ENCODE assay signal across 7 cellular contexts in the genomic region with DNA sequence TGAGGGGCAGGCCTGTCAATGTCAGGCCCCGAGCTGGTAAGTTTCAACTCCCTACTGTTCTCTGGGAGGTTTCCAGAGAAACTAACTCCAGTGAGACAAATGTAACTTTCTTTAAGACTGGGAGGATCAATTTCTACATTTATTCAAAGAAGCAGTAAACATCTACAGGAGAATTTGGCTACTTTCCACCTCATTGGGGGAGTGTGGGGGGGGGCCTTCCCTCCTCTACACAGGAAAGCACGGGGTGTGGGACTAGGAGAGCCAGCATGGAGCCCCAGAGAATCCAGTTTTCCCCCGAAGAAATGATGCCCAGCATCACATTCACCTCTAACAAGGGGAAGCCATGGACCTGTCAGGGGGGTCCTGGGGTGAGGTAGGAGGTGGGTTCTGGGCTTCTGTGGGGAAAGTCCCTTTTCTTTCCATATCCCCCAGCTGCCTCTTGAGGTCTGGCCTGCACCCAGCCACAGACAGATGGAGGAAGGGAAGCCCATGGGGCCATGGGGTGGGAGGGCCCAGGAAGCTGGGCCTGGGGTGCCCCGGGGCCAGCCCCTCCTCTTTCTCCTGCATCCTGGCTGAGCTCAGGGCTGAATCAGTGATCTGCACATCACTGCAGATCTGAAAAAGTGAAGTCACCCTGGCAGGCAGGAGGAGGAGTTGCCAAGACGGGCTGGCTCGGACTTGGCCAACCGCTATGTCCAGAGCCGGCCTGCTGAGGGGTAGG. TPM values are rescaled to one million over a fixed set of nuclear protein-coding genes. Genes with fewer than 3 reads are reported as not detected.
DNase-seq lines count a peak whose midpoint lies in the region; ATAC-seq and TF ChIP-seq lines count a peak whose summit lies in the region.
"Not testable (repeated sequence)": the region's sequence is repeated elsewhere in the genome, so short reads cannot be mapped to it uniquely, and the experiment has no call there.

No MANE protein-coding gene starts in this region.

- CTCF ChIA-PET in CD8-positive, alpha-beta T cell (lab: Charles Lee); activated CD8-positive, alpha-beta T cell treated with anti-CD3 and anti-CD28 coated beads for 36 hours (lab: Charles Lee): not testable (repeated sequence)

- ATAC-seq in CD8-positive, alpha-beta T cell: peak; percentile 35
- peak; percentile 38 for ATAC-seq in GM18907 (IDR thresholded peaks at IDR 0.05; ENCODE audit: unreplicated experiment)
- ATAC-seq in activated CD8-positive, alpha-beta T cell treated with anti-CD3 and anti-CD28 coated beads for 36 hours: peak; percentile 66
- peak; percentile 52 for ATAC-seq in activated naive CD8-positive, alpha-beta T cell treated with anti-CD3 and anti-CD28 coated beads, Interleukin-2, amount 50 U/mL, for 24 hours

- POLR2A ChIA-PET in CD8-positive, alpha-beta T cell (lab: Charles Lee); activated CD8-positive, alpha-beta T cell treated with anti-CD3 and anti-CD28 coated beads for 36 hours (lab: Charles Lee): not testable (repeated sequence)

- H3K4me1 Mint-ChIP-seq in CD8-positive, alpha-beta T cell (ENCODE audit: low read depth); activated CD8-positive, alpha-beta T cell treated with anti-CD3 and anti-CD28 coated beads for 36 hours (ENCODE audit: low read depth); activated naive CD8-positive, alpha-beta T cell treated with anti-CD3 and anti-CD28 coated beads, Interleukin-2, amount 50 U/mL, for 24 hours; glutamatergic neuron (ENCODE audit: low read depth, unreplicated experiment); nephron: not testable (repeated sequence)

- H3K9me3 Mint-ChIP-seq in CD8-positive, alpha-beta T cell; activated CD8-positive, alpha-beta T cell treated with anti-CD3 and anti-CD28 coated beads for 36 hours; activated naive CD8-positive, alpha-beta T cell treated with anti-CD3 and anti-CD28 coated beads, Interleukin-2, amount 50 U/mL, for 24 hours; glutamatergic neuron (ENCODE audit: unreplicated experiment); nephron: not testable (repeated sequence)

- H3K4me1 ChIP-seq in CD8-positive, alpha-beta T cell (ENCODE audit: insufficient read depth, low read length): not testable (repeated sequence)

- H3K27ac ChIP-seq in CD8-positive, alpha-beta T cell (ENCODE audit: low read depth, low read length): not testable (repeated sequence)

- H3K9me3 ChIP-seq in CD8-positive, alpha-beta T cell (ENCODE audit: low read length): not testable (repeated sequence)

- intact Hi-C loops in CD8-positive, alpha-beta T cell (cut with DNase I, micrococcal nuclease); activated CD8-positive, alpha-beta T cell treated with anti-CD3 and anti-CD28 coated beads for 36 hours (cut with micrococcal nuclease): not testable (repeated sequence)

- H3K27ac Mint-ChIP-seq in CD8-positive, alpha-beta T cell; activated CD8-positive, alpha-beta T cell treated with anti-CD3 and anti-CD28 coated beads for 36 hours; activated naive CD8-positive, alpha-beta T cell treated with anti-CD3 and anti-CD28 coated beads, Interleukin-2, amount 50 U/mL, for 24 hours; nephron: not testable (repeated sequence)
- H3K27ac Mint-ChIP-seq in glutamatergic neuron (ENCODE audit: unreplicated experiment): peak overlapping the region; percentile 15

- H3K4me3 ChIP-seq in CD8-positive, alpha-beta T cell (ENCODE audit: low read depth, low read length): not testable (repeated sequence)

- not testable (repeated sequence) for H3K36me3 Mint-ChIP-seq in CD8-positive, alpha-beta T cell; activated CD8-positive, alpha-beta T cell treated with anti-CD3 and anti-CD28 coated beads for 36 hours (ENCODE audit: low read depth); activated naive CD8-positive, alpha-beta T cell treated with anti-CD3 and anti-CD28 coated beads, Interleukin-2, amount 50 U/mL, for 24 hours (ENCODE audit: low read depth); glutamatergic neuron (ENCODE audit: unreplicated experiment); nephron (ENCODE audit: low read depth)

- H3K4me3 Mint-ChIP-seq in CD8-positive, alpha-beta T cell; activated CD8-positive, alpha-beta T cell treated with anti-CD3 and anti-CD28 coated beads for 36 hours; activated naive CD8-positive, alpha-beta T cell treated with anti-CD3 and anti-CD28 coated beads, Interleukin-2, amount 50 U/mL, for 24 hours: not testable (repeated sequence)
- H3K4me3 Mint-ChIP-seq in glutamatergic neuron (ENCODE audit: unreplicated experiment) (peak overlapping the region; percentile 39), nephron (peak overlapping the region; percentile 31 to 38 (median 35))

- DNase-seq in CD8-positive, alpha-beta T cell; activated naive CD8-positive, alpha-beta T cell treated with anti-CD3 and anti-CD28 coated beads, Interleukin-2, amount 50 U/mL, for 24 hours; glutamatergic neuron: not testable (repeated sequence)
- peak; percentile 34 for DNase-seq in RPMI8226
- peak; percentile 35 for DNase-seq in activated CD8-positive, alpha-beta T cell treated with anti-CD3 and anti-CD28 coated beads for 36 hours

- H3K27me3 Mint-ChIP-seq in CD8-positive, alpha-beta T cell (ENCODE audit: low read depth): peaks cover 19% of the 10 kb centered on the region
- peaks cover 16% of the 10 kb centered on the region for H3K27me3 Mint-ChIP-seq in activated CD8-positive, alpha-beta T cell treated with anti-CD3 and anti-CD28 coated beads for 36 hours
- peaks cover 20% of the 10 kb centered on the region for H3K27me3 Mint-ChIP-seq in activated naive CD8-positive, alpha-beta T cell treated with anti-CD3 and anti-CD28 coated beads, Interleukin-2, amount 50 U/mL, for 24 hours
- H3K27me3 Mint-ChIP-seq in glutamatergic neuron (ENCODE audit: unreplicated experiment): not testable (repeated sequence)
- H3K27me3 Mint-ChIP-seq in nephron (ENCODE audit: low read depth): peaks cover 58% of the 10 kb centered on the region

- not testable (repeated sequence) for H3K27me3 ChIP-seq in CD8-positive, alpha-beta T cell (ENCODE audit: insufficient read depth, low read length)

- H3K36me3 ChIP-seq in CD8-positive, alpha-beta T cell (ENCODE audit: insufficient read depth, low read length): not testable (repeated sequence)

- not testable (repeated sequence) for TF ChIP-seq CTCF in CD8-positive, alpha-beta T cell (IDR thresholded peaks at IDR 0.05); activated CD8-positive, alpha-beta T cell treated with anti-CD3 and anti-CD28 coated beads for 36 hours (IDR thresholded peaks at IDR 0.05); glutamatergic neuron (IDR thresholded peaks at IDR 0.05; ENCODE audit: partially characterized antibody, unreplicated experiment); nephron (IDR thresholded peaks at IDR 0.05; ENCODE audit: unreplicated experiment in 3 of 3)

RNA-seq across cellular contexts. Expression of gene SIMC1, which starts 42.6 kb away (rescaled TPM):
- 10 to 100 TPM; 18.3 to 18.5 TPM for total RNA-seq in CD8-positive, alpha-beta T cell
- 10 to 100 TPM; 21.5 to 21.9 TPM for total RNA-seq in activated CD8-positive, alpha-beta T cell treated with anti-CD3 and anti-CD28 coated beads for 36 hours
- total RNA-seq in glutamatergic neuron (ENCODE audit: unreplicated experiment): 35.2 TPM
